Comparison of ENCODE assay signal across 8 cellular contexts in the genomic region with DNA sequence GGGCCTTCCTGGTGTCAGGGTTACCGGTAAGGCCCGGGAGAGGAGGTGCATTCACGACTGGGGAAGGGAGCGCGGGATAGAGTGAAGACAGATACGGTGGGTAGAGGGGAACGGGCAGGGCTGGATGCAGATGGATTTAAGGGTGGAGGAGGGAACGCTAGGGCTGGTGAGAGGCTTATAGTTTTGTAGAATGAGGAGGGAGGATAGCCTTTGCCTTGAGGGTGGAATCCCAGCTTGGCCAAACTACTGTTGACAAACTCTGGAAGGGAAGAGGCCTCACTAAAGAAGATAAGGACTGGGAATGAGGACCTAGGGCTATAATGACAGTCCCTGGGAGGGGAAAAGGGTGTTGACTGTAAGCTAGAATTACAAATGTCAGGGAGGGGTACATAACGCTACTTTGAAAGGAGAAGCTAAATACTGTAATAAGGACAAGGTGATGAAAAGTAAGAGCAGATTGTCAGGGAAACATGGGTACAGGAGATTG. TPM values are rescaled to one million over a fixed set of nuclear protein-coding genes. Genes with fewer than 3 reads are reported as not detected.
DNase-seq lines count a peak whose midpoint lies in the region; ATAC-seq lines count a peak whose summit lies in the region.

No MANE protein-coding gene starts in this region.

- H3K18ac ChIP-seq in trophoblast cell (ENCODE audit: low read length), result peak overlapping the region; percentile 83

- H3K36me3 Mint-ChIP-seq in activated T-cell treated with anti-CD3 and anti-CD28 coated beads, Interleukin-2, amount 50 U/mL, for 4 hours (ENCODE audit: insufficient read depth), result peaks cover 4% of the 10 kb centered on the region
- H3K36me3 Mint-ChIP-seq in T-cell, result peaks cover 5% of the 10 kb centered on the region

- H3K9ac ChIP-seq in trophoblast cell (ENCODE audit: low read length), result peak overlapping the region; percentile 90

- H2BK12ac ChIP-seq in trophoblast cell (ENCODE audit: low read length), result no peak overlapping the region

- peak overlapping the region; percentile 70 for H2BK120ac ChIP-seq in trophoblast cell (ENCODE audit: insufficient read depth, low read length, poor library complexity)

- H3K79me2 ChIP-seq in trophoblast cell (ENCODE audit: control insufficient read depth, insufficient read depth, low read length, poor library complexity), result peaks cover 7% of the 10 kb centered on the region

- POLR2A ChIA-PET in T-cell (lab: Charles Lee), result no interaction called here

- peak overlapping the region; percentile 99 for H3K4me3 ChIP-seq in trophoblast cell (ENCODE audit: low read depth, low read length)

- no peak for DNase-seq in activated T-cell treated with anti-CD3 and anti-CD28 coated beads, Interleukin-2, amount 50 U/mL, for 4 hours
- no peak for DNase-seq in activated T-cell treated with anti-CD3 and anti-CD28 coated beads, Interleukin-2, amount 50 U/mL, for 1 hour
- no peak for DNase-seq in T-cell
- peak; percentile 9 for DNase-seq in fibroblast of the conjunctiva (ENCODE audit: low read depth)
- DNase-seq in trophoblast cell, result peak; percentile 12 to 52
- DNase-seq in head of caudate nucleus, result no peak
- no peak for DNase-seq in NCI-H1436 (lab: John Stamatoyannopoulos, UW)

- H4K8ac ChIP-seq in trophoblast cell (ENCODE audit: low read depth, low read length), result peak overlapping the region; percentile 92

- peak overlapping the region; percentile 74 for H2BK5ac ChIP-seq in trophoblast cell (ENCODE audit: low read depth, low read length, poor library complexity)

- H3K4ac ChIP-seq in trophoblast cell (ENCODE audit: low read depth, low read length), result peak overlapping the region; percentile 70

- peaks cover 7% of the 10 kb centered on the region for H3K79me1 ChIP-seq in trophoblast cell (ENCODE audit: low read length)

- H3K4me1 Mint-ChIP-seq in activated T-cell treated with anti-CD3 and anti-CD28 coated beads, Interleukin-2, amount 50 U/mL, for 4 hours (ENCODE audit: low read depth), result peaks cover 25% of the 10 kb centered on the region
- H3K4me1 Mint-ChIP-seq in T-cell, result peaks cover 33 to 40% (median 36%) of the 10 kb centered on the region in 3 donors

- H3K9me3 Mint-ChIP-seq in activated T-cell treated with anti-CD3 and anti-CD28 coated beads, Interleukin-2, amount 50 U/mL, for 4 hours, result no peaks in the 10 kb centered on the region
- no peaks in the 10 kb centered on the region for H3K9me3 Mint-ChIP-seq in T-cell

- H3K4me1 ChIP-seq in trophoblast cell (ENCODE audit: control insufficient read depth in 1 of 2, insufficient read depth in 2 of 2, low read length in 2 of 2), result peaks cover 3 to 4% of the 10 kb centered on the region in 2 experiments

- peak overlapping the region; percentile 87 to 97 for H3K27ac Mint-ChIP-seq in T-cell

- H3K27ac ChIP-seq in trophoblast cell (ENCODE audit: low read depth, low read length), result peak overlapping the region; percentile 86

- H3K27me3 Mint-ChIP-seq in activated T-cell treated with anti-CD3 and anti-CD28 coated beads, Interleukin-2, amount 50 U/mL, for 4 hours (ENCODE audit: low read depth), result peaks cover 5% of the 10 kb centered on the region
- H3K27me3 Mint-ChIP-seq in T-cell, result peaks cover 6 to 9% of the 10 kb centered on the region in 2 donors

- peak overlapping the region; percentile 79 for H4K91ac ChIP-seq in trophoblast cell (ENCODE audit: low read depth, low read length)

- WGBS in trophoblast cell (ENCODE audit: extremely low coverage, insufficient coverage, insufficient read length), result no CpG with 5 or more reads among the region's 9 CpGs

- peak overlapping the region; percentile 86 for H3K14ac ChIP-seq in trophoblast cell (ENCODE audit: low read length)

- no peak overlapping the region for H2AK5ac ChIP-seq in trophoblast cell (ENCODE audit: low read length)

- peak in 1 of 2 donors; percentile 19 for ATAC-seq in activated T-cell treated with anti-CD3 and anti-CD28 coated beads, Interleukin-2, amount 50 U/mL, for 4 hours
- peak in 2 of 4 experiments; percentile 3 to 7 for ATAC-seq in T-cell (replicated peaks in 1 of 4)
- ATAC-seq in HG03521 (IDR thresholded peaks at IDR 0.05; ENCODE audit: unreplicated experiment), result no peak

- H4K12ac ChIP-seq in trophoblast cell (ENCODE audit: low read depth, low read length), result peak overlapping the region; percentile 92

- peak overlapping the region; percentile 97 for H2AFZ ChIP-seq in trophoblast cell (ENCODE audit: insufficient read depth, low read length, poor library complexity)

- no peaks in the 10 kb centered on the region for H3K9me3 ChIP-seq in trophoblast cell (ENCODE audit: insufficient read depth, low read depth, low read length)

- H3K4me2 ChIP-seq in trophoblast cell (ENCODE audit: low read length), result peak overlapping the region; percentile 83

- no peak overlapping the region for H3K23ac ChIP-seq in trophoblast cell (ENCODE audit: low read length)

- peak overlapping the region; percentile 92 for H3K4me3 Mint-ChIP-seq in activated T-cell treated with anti-CD3 and anti-CD28 coated beads, Interleukin-2, amount 50 U/mL, for 4 hours
- peak overlapping the region; percentile 94 to 98 (median 94) for H3K4me3 Mint-ChIP-seq in T-cell

- H3K36me3 ChIP-seq in trophoblast cell (ENCODE audit: control insufficient read depth in 1 of 2, insufficient read depth in 2 of 2, low read length in 2 of 2), result peaks cover 0 to 2% of the 10 kb centered on the region in 2 experiments

- H3K27me3 ChIP-seq in trophoblast cell (ENCODE audit: insufficient read depth, low read length), result no peaks in the 10 kb centered on the region

- CTCF ChIA-PET in T-cell (lab: Charles Lee), result interaction anchor here in 1 of 2 donors (1.0 to 1.2 kb wide), 2 partner anchors 11 to 42 kb away, joined by 3 read pairs; no protein-coding TSS in a partner anchor

- intact Hi-C loops in head of caudate nucleus (cut with DNase I), result no loop called here

RNA-seq across cellular contexts. Expression of a gene that starts 0.7 kb away (rescaled TPM):
- total RNA-seq in activated T-cell treated with anti-CD3 and anti-CD28 coated beads, Interleukin-2, amount 50 U/mL, for 4 hours, result 10 to 100 TPM; 14.2 to 19.5 (median 14.8) TPM
- 10 to 100 TPM; 15.7 to 23.2 (median 17.3) TPM for total RNA-seq in T-cell
- 6.8 and 7.6 TPM in 2 replicates for polyA plus RNA-seq in trophoblast cell (2013)

Comparison
In these comparisons a context has a peak if more than half of its experiments do, and no peak if none do; other contexts are left out.
1. DNase-seq: peak in fibroblast of the conjunctiva (single experiment) and trophoblast cell (2 of 2); none in activated T-cell treated with anti-CD3 and anti-CD28 coated beads, Interleukin-2, amount 50 U/mL, for 4 hours (single experiment), activated T-cell treated with anti-CD3 and anti-CD28 coated beads, Interleukin-2, amount 50 U/mL, for 1 hour (single experiment), T-cell (0 of 34), head of caudate nucleus (0 of 42) and NCI-H1436 (single experiment).